In genomic region chr10:42111076-42111475, GRCh38 we compare ENCODE assay signal across 6 cellular contexts.
"Had no signal": no experiment of that assay in that cellular context is flagged by ENCODE, and none has a peak within 500 bp of the region (broad histone marks: within the 10 kb centered on the region; RNA-seq: fewer than 3 reads in every experiment).

No MANE protein-coding gene starts in this region.

- H3K4me1 Mint-ChIP-seq: GM23338, H9 had no signal

- DNase-seq: H9, HFFc6, IMR-90 had no signal

- H3K4me3 ChIP-seq: GM23338, K562 had no signal

- H2AFZ ChIP-seq: GM23338 had no signal

- ATAC-seq: GM23338, HCT116, K562 had no signal

- H3K4me2 ChIP-seq: GM23338 had no signal

- H3K4me3 Mint-ChIP-seq: GM23338, H9, HFFc6 had no signal

- H3K27ac Mint-ChIP-seq: GM23338, H9, HFFc6 had no signal
